Comparison of ENCODE assay signal across 14 cellular contexts in the genomic region with DNA sequence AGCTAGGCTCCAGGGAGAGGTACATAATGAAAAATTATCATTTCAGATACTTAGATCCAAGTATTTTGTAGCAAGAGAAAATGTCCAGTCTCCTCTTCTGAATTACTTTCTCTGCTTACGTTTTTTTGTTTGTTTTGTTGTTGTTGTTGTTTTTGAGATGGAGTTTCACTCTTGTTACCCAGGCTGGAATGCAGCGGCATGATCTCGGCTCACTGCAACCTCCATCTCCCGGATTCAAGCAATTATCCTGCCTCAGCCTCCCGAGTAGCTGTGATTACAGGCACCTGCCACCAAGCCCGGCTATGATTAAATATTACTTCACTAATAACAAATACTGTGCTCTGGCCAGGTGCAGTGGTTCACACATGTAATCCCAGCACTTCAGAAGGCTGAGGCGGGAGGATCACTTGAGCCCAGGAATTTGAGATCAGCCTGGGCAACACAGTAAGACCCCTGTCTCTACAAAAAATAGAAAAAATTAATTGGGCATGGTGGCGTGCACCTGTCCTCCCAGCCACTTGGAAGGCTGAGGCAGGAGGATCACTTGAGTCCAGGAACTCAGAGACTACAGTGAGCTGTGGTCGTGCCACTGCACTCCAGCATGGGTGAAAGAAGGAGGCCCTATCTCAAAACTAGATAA.
"Had no signal": no experiment of that assay in that cellular context is flagged by ENCODE, and none has a peak within 500 bp of the region (broad histone marks: within the 10 kb centered on the region; RNA-seq: fewer than 3 reads in every experiment).

No MANE protein-coding gene starts in this region.

- H3K27ac Mint-ChIP-seq: activated CD4-positive, alpha-beta T cell treated with anti-CD3 and anti-CD28 coated beads, Interleukin-2, amount 10 ng/mL, durations not matched to agents 7 days and 5 days; activated naive CD4-positive, alpha-beta T cell treated with anti-CD3 and anti-CD28 coated beads, Interleukin-2, amount 50 U/mL, for 24 hours; activated T-helper 17 cell treated with anti-CD3 and anti-CD28 coated beads, Interleukin-2, amount 50 U/mL, for 72 hours had no signal

- H3K27me3 Mint-ChIP-seq: activated CD4-positive, alpha-beta T cell treated with anti-CD3 and anti-CD28 coated beads, Interleukin-2, amount 10 ng/mL, durations not matched to agents 7 days and 5 days; activated naive CD4-positive, alpha-beta T cell treated with anti-CD3 and anti-CD28 coated beads, Interleukin-2, amount 50 U/mL, for 24 hours had no signal

- H3K4me1 Mint-ChIP-seq: activated CD4-positive, alpha-beta T cell treated with anti-CD3 and anti-CD28 coated beads, Interleukin-2, amount 10 ng/mL, durations not matched to agents 7 days and 5 days; activated naive CD4-positive, alpha-beta T cell treated with anti-CD3 and anti-CD28 coated beads, Interleukin-2, amount 50 U/mL, for 24 hours; activated T-helper 17 cell treated with anti-CD3 and anti-CD28 coated beads, Interleukin-2, amount 50 U/mL, for 72 hours had no signal

- H3K36me3 ChIP-seq: gastroesophageal sphincter, left ventricle myocardium inferior, pancreas, tibial artery had no signal

- H3K36me3 Mint-ChIP-seq: activated naive CD4-positive, alpha-beta T cell treated with anti-CD3 and anti-CD28 coated beads, Interleukin-2, amount 50 U/mL, for 24 hours had no signal

- H3K9me3 Mint-ChIP-seq: activated naive CD4-positive, alpha-beta T cell treated with anti-CD3 and anti-CD28 coated beads, Interleukin-2, amount 50 U/mL, for 24 hours; activated T-helper 17 cell treated with anti-CD3 and anti-CD28 coated beads, Interleukin-2, amount 50 U/mL, for 72 hours; neural crest cell had no signal

- DNase-seq: activated CD4-positive, alpha-beta T cell treated with anti-CD3 and anti-CD28 coated beads, Interleukin-2, amount 10 ng/mL, durations not matched to agents 7 days and 5 days; activated CD4-positive, CD25-positive, alpha-beta regulatory T cell; activated T-cell treated with anti-CD3 and anti-CD28 coated beads for 4 hours; central memory CD4-positive, alpha-beta T cell; cortex of kidney; effector memory CD4-positive, alpha-beta T cell; left ventricle myocardium inferior; pancreas; T-helper 1 cell had no signal

- H3K27me3 ChIP-seq: gastroesophageal sphincter, pancreas, tibial artery had no signal

- ATAC-seq: activated T-helper 17 cell treated with anti-CD3 and anti-CD28 coated beads, Interleukin-2, amount 50 U/mL, for 72 hours had no signal

- H3K9me3 ChIP-seq: gastroesophageal sphincter, left ventricle myocardium inferior, pancreas, tibial artery had no signal

- H3K4me1 ChIP-seq: gastroesophageal sphincter, tibial artery had no signal

- H3K4me3 ChIP-seq: gastroesophageal sphincter, left ventricle myocardium inferior, pancreas, tibial artery had no signal

- H3K4me3 Mint-ChIP-seq: activated CD4-positive, alpha-beta T cell treated with anti-CD3 and anti-CD28 coated beads, Interleukin-2, amount 10 ng/mL, durations not matched to agents 7 days and 5 days; activated naive CD4-positive, alpha-beta T cell treated with anti-CD3 and anti-CD28 coated beads, Interleukin-2, amount 50 U/mL, for 24 hours; activated T-helper 17 cell treated with anti-CD3 and anti-CD28 coated beads, Interleukin-2, amount 50 U/mL, for 72 hours; neural crest cell had no signal

- H3K27ac ChIP-seq: gastroesophageal sphincter, left ventricle myocardium inferior, pancreas, tibial artery had no signal
